Comparison of ENCODE assay signal across 22 cellular contexts in genomic region chr5:155908543-155908942, GRCh38.
"Had no signal": no experiment of that assay in that cellular context is flagged by ENCODE, and none has a peak within 500 bp of the region (broad histone marks: within the 10 kb centered on the region; RNA-seq: fewer than 3 reads in every experiment).

No MANE protein-coding gene starts in this region.

- H3K27ac ChIP-seq: coronary artery, dorsolateral prefrontal cortex, esophagus muscularis mucosa, foreskin keratinocyte, heart right ventricle, left lung, lower lobe of right lung had no signal

- DNase-seq: dermis blood vessel endothelial cell; dorsolateral prefrontal cortex; effector CD4-positive, alpha-beta T cell; effector memory CD4-positive, alpha-beta T cell; foreskin keratinocyte; glutamatergic neuron; head of caudate nucleus; heart right ventricle; hippocampal formation; left cardiac atrium; left lung; left ventricle myocardium superior; lower lobe of right lung; mesenchymal stem cell; mucosa of descending colon had no signal

- FAIRE-seq: colon, endothelial cell of umbilical vein, frontal cortex, islet of Langerhans, keratinocyte had no signal

- H3K27me3 ChIP-seq: esophagus muscularis mucosa, foreskin keratinocyte, heart right ventricle, left lung had no signal

- H3K36me3 ChIP-seq: esophagus muscularis mucosa, heart right ventricle, left lung, lower lobe of right lung had no signal

- H3K4me1 ChIP-seq: esophagus muscularis mucosa, foreskin keratinocyte, left lung, lower lobe of right lung had no signal

- ATAC-seq: foreskin keratinocyte, heart right ventricle, left cardiac atrium, left lung, left ventricle myocardium superior, lower lobe of right lung, mucosa of descending colon had no signal

- H3K9me3 ChIP-seq: esophagus muscularis mucosa, heart right ventricle, left lung, lower lobe of right lung, mucosa of descending colon had no signal

- H3K4me3 ChIP-seq: coronary artery, dorsolateral prefrontal cortex, esophagus muscularis mucosa, heart right ventricle, left lung, lower lobe of right lung, mucosa of descending colon had no signal
